ENCODE assay signal across 8 cellular contexts in the genomic region with DNA sequence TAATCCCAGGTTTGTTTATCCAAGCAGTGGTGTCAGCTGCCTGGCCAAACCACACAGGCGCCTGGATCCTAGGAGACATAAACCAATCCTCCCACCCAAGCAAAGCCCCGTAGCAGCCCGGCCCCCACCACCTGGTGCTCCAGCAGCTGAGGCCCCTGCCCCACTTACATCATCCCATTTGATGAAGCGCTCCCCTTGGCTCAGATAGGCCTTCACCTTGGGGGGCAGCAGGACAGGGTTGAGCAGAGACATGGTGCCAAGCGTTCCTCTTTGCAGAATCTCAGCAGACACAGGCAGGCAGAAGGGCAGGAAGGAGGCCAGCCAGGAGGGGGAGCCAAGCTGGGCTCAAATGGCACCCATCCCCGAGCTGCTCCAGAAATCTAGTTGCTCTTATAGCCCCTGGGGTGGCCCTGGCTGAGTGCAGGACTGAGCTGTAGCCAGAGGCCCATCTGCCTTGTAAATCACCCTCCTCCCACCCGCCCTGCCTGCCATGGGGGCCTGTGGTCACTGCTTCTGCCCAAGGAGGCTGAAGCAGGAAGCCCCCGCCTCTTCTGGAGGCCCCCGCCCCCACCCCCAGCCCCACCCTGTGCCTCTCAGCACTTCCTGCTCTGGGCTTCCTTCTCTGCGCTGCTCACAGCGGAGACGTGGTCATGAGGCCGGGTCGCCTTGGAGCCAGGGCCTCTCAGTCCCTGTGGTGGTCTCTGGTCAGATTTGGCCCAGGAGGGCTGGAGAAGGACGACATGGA. TPM values are rescaled to one million over a fixed set of nuclear protein-coding genes. Genes with fewer than 3 reads are reported as not detected.
DNase-seq lines count a peak whose midpoint lies in the region; ATAC-seq and TF ChIP-seq lines count a peak whose summit lies in the region.

A gene with protein sequence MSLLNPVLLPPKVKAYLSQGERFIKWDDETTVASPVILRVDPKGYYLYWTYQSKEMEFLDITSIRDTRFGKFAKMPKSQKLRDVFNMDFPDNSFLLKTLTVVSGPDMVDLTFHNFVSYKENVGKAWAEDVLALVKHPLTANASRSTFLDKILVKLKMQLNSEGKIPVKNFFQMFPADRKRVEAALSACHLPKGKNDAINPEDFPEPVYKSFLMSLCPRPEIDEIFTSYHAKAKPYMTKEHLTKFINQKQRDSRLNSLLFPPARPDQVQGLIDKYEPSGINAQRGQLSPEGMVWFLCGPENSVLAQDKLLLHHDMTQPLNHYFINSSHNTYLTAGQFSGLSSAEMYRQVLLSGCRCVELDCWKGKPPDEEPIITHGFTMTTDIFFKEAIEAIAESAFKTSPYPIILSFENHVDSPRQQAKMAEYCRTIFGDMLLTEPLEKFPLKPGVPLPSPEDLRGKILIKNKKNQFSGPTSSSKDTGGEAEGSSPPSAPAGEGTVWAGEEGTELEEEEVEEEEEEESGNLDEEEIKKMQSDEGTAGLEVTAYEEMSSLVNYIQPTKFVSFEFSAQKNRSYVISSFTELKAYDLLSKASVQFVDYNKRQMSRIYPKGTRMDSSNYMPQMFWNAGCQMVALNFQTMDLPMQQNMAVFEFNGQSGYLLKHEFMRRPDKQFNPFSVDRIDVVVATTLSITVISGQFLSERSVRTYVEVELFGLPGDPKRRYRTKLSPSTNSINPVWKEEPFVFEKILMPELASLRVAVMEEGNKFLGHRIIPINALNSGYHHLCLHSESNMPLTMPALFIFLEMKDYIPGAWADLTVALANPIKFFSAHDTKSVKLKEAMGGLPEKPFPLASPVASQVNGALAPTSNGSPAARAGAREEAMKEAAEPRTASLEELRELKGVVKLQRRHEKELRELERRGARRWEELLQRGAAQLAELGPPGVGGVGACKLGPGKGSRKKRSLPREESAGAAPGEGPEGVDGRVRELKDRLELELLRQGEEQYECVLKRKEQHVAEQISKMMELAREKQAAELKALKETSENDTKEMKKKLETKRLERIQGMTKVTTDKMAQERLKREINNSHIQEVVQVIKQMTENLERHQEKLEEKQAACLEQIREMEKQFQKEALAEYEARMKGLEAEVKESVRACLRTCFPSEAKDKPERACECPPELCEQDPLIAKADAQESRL (minus strand): TSS at position 515 of the 745 bp plus-strand sequence. CDS start 263 bp downstream, at position 252.

- no peaks in the 10 kb centered on the region for H3K27me3 ChIP-seq in PC-3 (ENCODE audit: low read length)
- peaks cover 12% of the 10 kb centered on the region for H3K27me3 ChIP-seq in left ventricle myocardium inferior (ENCODE audit: low read depth)

- TF ChIP-seq CTCF in GM12874 (IDR thresholded peaks at IDR 0.05; ENCODE audit: insufficient read depth, low read depth, low read length) (peak; percentile 70), PC-3 (conservative IDR thresholded peaks at IDR 0.05; ENCODE audit: low read depth, low read length) (peak; percentile 45), left ventricle myocardium inferior (IDR thresholded peaks at IDR 0.05; ENCODE audit: borderline replicate concordance) (peak; percentile 43)

- CTCF ChIA-PET in PC-3 (lab: Charles Lee) = interaction anchor here (0.7 kb wide), 1 partner anchor 132 kb away, joined by 3 read pairs; no protein-coding TSS in a partner anchor

- H3K27ac ChIP-seq in PC-3 (ENCODE audit: low read length) (no peak within 1 kb of the TSS), left ventricle myocardium inferior (replicated peaks) (peak within 1 kb of the TSS; percentile 51)

- no peaks in the 10 kb centered on the region for H3K79me2 ChIP-seq in PC-3 (ENCODE audit: low read length)

- H3K4me3 ChIP-seq in PC-3 (ENCODE audit: low read length) (no peak within 1 kb of the TSS), left ventricle myocardium inferior (peak within 1 kb of the TSS; percentile 45)

- H3F3A ChIP-seq in PC-3 (ENCODE audit: low read length, unreplicated experiment) = no peaks in the 10 kb centered on the region

- BruUV-seq in PC-3 (replicated peaks; lab: Mats Ljungman, UMichigan) = no TSS peak

- no peaks in the 10 kb centered on the region for H3K9me2 ChIP-seq in PC-3 (replicated peaks; ENCODE audit: low read length)

- H3K4me2 ChIP-seq in PC-3 (ENCODE audit: low read length) = no peak within 1 kb of the TSS

- DNase-seq in PC-3 = no peak
- peak; percentile 61 for DNase-seq in activated T-helper 1 cell treated with Interleukin-2 at 50 U/mL for 16 hours (ENCODE audit: low read depth)
- peak; percentile 44 for DNase-seq in left ventricle myocardium inferior
- DNase-seq in stimulated activated CD4-positive, alpha-beta T cell treated with anti-CD3 and anti-CD28 coated beads, Interleukin-15, amount 100 ng/mL, for 48 hours (ENCODE audit: low read depth in 2 of 2) = peak; percentile 31 to 52
- DNase-seq in NCI-H1105 treated with DMSO at 0.1 percent for 48 hours (lab: John Stamatoyannopoulos, UW) = no peak
- DNase-seq in HuH-7 (ENCODE audit: low spot score) = no peak

- H3K36me3 ChIP-seq in PC-3 (ENCODE audit: low read depth, low read length) = no peaks in the 10 kb centered on the region
- H3K36me3 ChIP-seq in left ventricle myocardium inferior = no peaks in the 10 kb centered on the region

- no peaks in the 10 kb centered on the region for H4K20me1 ChIP-seq in PC-3 (ENCODE audit: low read length)

- POLR2A ChIA-PET in PC-3 (lab: Charles Lee; ENCODE audit: unreplicated experiment) = no interaction called here

- intact Hi-C loops in PC-3 (cut with micrococcal nuclease) (no loop called here), left ventricle myocardium inferior (cut with micrococcal nuclease) (no loop called here)

- no peak within 1 kb of the TSS for H3K9ac ChIP-seq in PC-3 (ENCODE audit: low read length)

- H3K4me1 ChIP-seq in PC-3 (ENCODE audit: insufficient read depth, low read length) (no peaks in the 10 kb centered on the region), left ventricle myocardium inferior (peaks cover 8% of the 10 kb centered on the region)

- H2AFZ ChIP-seq in PC-3 (ENCODE audit: low read length) = no peak within 1 kb of the TSS

- H3K9me3 ChIP-seq in PC-3 (ENCODE audit: low read length) (no peaks in the 10 kb centered on the region), left ventricle myocardium inferior (replicated peaks) (no peaks in the 10 kb centered on the region)

- ATAC-seq in HG02678 (IDR thresholded peaks at IDR 0.05; ENCODE audit: unreplicated experiment) (peak; percentile 53), PC-3 (peak; percentile 42; the same call in 1 of the 2 replicates)

RNA-seq across cellular contexts. Expression of the gene that starts here (rescaled TPM):
- 1.3 and 3.2 TPM in 2 replicates for total RNA-seq in PC-3 (2014; rRNA removed)
- 8.5 TPM for total RNA-seq in left ventricle myocardium inferior

Comparison
In these comparisons a context has a peak if more than half of its experiments do, and no peak if none do; other contexts are left out.
1. DNase-seq: peak in activated T-helper 1 cell treated with Interleukin-2 at 50 U/mL for 16 hours (single experiment), left ventricle myocardium inferior (single experiment) and stimulated activated CD4-positive, alpha-beta T cell treated with anti-CD3 and anti-CD28 coated beads, Interleukin-15, amount 100 ng/mL, for 48 hours (2 of 2); none in PC-3 (single experiment), NCI-H1105 treated with DMSO at 0.1 percent for 48 hours (single experiment) and HuH-7 (single experiment).
2. Peak in every context shown above with its lines, with median percentiles within 50 percentile points of each other: CTCF ChIP-seq.